Comparison of ENCODE assay signal across 8 cellular contexts in the genomic region with DNA sequence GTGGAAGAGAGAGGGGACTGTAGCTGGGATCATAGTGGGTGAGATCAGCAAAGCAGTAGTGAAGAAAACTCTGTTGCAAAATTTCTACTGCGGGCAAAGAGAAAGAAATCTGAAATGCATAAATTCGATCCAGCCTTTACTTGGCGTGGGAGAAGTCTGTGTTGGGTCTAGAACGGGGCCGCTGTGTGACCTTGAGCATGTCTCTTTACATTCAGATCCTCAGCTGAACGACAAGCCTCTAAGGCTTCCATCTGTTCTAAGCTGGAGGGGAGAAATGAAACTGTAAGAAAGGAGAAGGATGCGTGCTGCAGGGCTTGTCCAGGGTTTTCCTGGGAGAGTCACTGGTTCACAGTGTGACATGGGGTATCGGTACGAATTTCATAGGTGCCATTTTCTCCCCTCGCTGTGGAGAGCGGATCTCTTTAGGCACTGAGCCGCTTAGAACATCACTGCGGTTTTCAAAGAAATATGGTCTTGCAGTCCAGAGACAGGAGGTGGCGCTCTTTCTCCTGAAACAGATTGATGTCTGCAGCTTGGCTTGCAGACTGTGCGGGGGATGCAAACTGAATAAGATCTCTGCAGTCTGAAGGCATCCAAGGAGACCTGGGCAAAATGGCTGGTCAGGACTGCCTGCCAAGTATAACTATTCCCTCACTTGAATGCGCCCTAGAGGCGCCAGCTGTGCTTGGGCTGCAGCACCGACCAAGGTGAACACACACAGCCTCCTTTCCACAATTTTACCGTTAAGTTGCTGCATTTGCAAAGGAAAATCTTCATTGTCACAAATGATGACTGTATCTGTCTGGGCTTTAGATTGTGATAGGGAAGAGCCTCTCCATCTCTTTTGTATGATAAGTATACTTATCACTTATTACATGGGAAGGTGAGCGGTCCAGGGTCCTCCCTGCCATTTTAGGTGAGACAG.
A peak's percentile ranks its signal among the peaks of the same experiment; 100 is the strongest.
DNase-seq lines count a peak whose midpoint lies in the region; ATAC-seq lines count a peak whose summit lies in the region.

No MANE protein-coding gene starts in this region.

- no peak overlapping the region for H2BK5ac ChIP-seq in mesendoderm (ENCODE audit: low read length)

- no peaks in the 10 kb centered on the region for H3K36me3 ChIP-seq in mesendoderm (ENCODE audit: control insufficient read depth, insufficient read depth, low read length)

- WGBS in mesendoderm (ENCODE audit: extremely low coverage, insufficient coverage, low lambda C conversion rate) = no CpG with 5 or more reads among the region's 20 CpGs

- H3K27me3 ChIP-seq in mesendoderm (ENCODE audit: insufficient read depth, low read length, poor library complexity) = no peaks in the 10 kb centered on the region

- no peak overlapping the region for H2AK5ac ChIP-seq in mesendoderm (ENCODE audit: low read length)

- CTCF ChIA-PET in activated CD4-positive, alpha-beta memory T cell treated with anti-CD3 and anti-CD28 coated beads, Interleukin-2, amount 10 ng/mL, durations not matched to agents 7 days and 5 days (lab: Charles Lee) = interaction anchor here (0.6 to 13.6 kb wide), 34 partner anchors 9 to 908 kb away, joined by 3 to 272 read pairs (median 5); no protein-coding TSS in a partner anchor

- ATAC-seq in GM19023 (IDR thresholded peaks at IDR 0.05; ENCODE audit: unreplicated experiment) (peak; percentile 81), HG03558 (IDR thresholded peaks at IDR 0.05; ENCODE audit: extremely low read depth, unreplicated experiment) (peak; percentile 81)

- H3K27ac ChIP-seq in mesendoderm (ENCODE audit: low read depth, low read length) = no peak overlapping the region

- POLR2A ChIA-PET in activated CD4-positive, alpha-beta memory T cell treated with anti-CD3 and anti-CD28 coated beads, Interleukin-2, amount 10 ng/mL, durations not matched to agents 7 days and 5 days (lab: Charles Lee) = interaction anchor here (0.6 to 2.9 kb wide), 11 partner anchors 18 to 907 kb away, joined by 3 to 25 read pairs (median 4); no protein-coding TSS in a partner anchor

- peaks cover 2% of the 10 kb centered on the region for H3K27me3 Mint-ChIP-seq in activated CD4-positive, alpha-beta memory T cell treated with anti-CD3 and anti-CD28 coated beads, Interleukin-2, amount 10 ng/mL, durations not matched to agents 7 days and 5 days

- no peaks in the 10 kb centered on the region for H3K4me1 ChIP-seq in mesendoderm (ENCODE audit: control insufficient read depth, low read depth, low read length)

- H3K36me3 Mint-ChIP-seq in activated CD4-positive, alpha-beta memory T cell treated with anti-CD3 and anti-CD28 coated beads, Interleukin-2, amount 10 ng/mL, durations not matched to agents 7 days and 5 days (ENCODE audit: low read depth) = peaks cover under 1% of the 10 kb centered on the region

- H4K5ac ChIP-seq in mesendoderm (ENCODE audit: low read length) = no peak overlapping the region

- H2BK120ac ChIP-seq in mesendoderm (ENCODE audit: low read depth, low read length) = no peak overlapping the region

- no peak overlapping the region for H4K8ac ChIP-seq in mesendoderm (ENCODE audit: low read depth, low read length)

- H3K4me3 ChIP-seq in mesendoderm (ENCODE audit: low read length) = no peak overlapping the region

- peaks cover 50% of the 10 kb centered on the region for H3K4me1 Mint-ChIP-seq in activated CD4-positive, alpha-beta memory T cell treated with anti-CD3 and anti-CD28 coated beads, Interleukin-2, amount 10 ng/mL, durations not matched to agents 7 days and 5 days

- H3K4ac ChIP-seq in mesendoderm (ENCODE audit: low read depth, low read length) = no peak overlapping the region

- H3K27ac Mint-ChIP-seq in activated CD4-positive, alpha-beta memory T cell treated with anti-CD3 and anti-CD28 coated beads, Interleukin-2, amount 10 ng/mL, durations not matched to agents 7 days and 5 days = peak overlapping the region; percentile 63

- no peak overlapping the region for H3K23ac ChIP-seq in mesendoderm (ENCODE audit: low read length)

- H3K79me1 ChIP-seq in mesendoderm (ENCODE audit: low read length) = no peaks in the 10 kb centered on the region

- no peak overlapping the region for H3K56ac ChIP-seq in mesendoderm (ENCODE audit: low read length)

- H3K9me3 Mint-ChIP-seq in activated CD4-positive, alpha-beta memory T cell treated with anti-CD3 and anti-CD28 coated beads, Interleukin-2, amount 10 ng/mL, durations not matched to agents 7 days and 5 days = no peaks in the 10 kb centered on the region

- H3K79me2 ChIP-seq in mesendoderm (ENCODE audit: control insufficient read depth, insufficient read depth, low read length) = no peaks in the 10 kb centered on the region

- no peak overlapping the region for H3K4me2 ChIP-seq in mesendoderm (ENCODE audit: low read length)

- H3K9ac ChIP-seq in mesendoderm (ENCODE audit: low read length) = peak overlapping the region; percentile 4

- H3K4me3 Mint-ChIP-seq in activated CD4-positive, alpha-beta memory T cell treated with anti-CD3 and anti-CD28 coated beads, Interleukin-2, amount 10 ng/mL, durations not matched to agents 7 days and 5 days = peak overlapping the region; percentile 64

- no peak overlapping the region for H3K18ac ChIP-seq in mesendoderm (ENCODE audit: low read length)

- DNase-seq in AML-193 (lab: John Stamatoyannopoulos, UW) (peak; percentile 92 to 93), NCI-H82 (lab: John Stamatoyannopoulos, UW) (peak; percentile 95), ecto neural progenitor cell (ENCODE audit: low spot score) (peak; percentile 83), mesendoderm (peak; percentile 93)
- DNase-seq in activated CD4-positive, alpha-beta memory T cell treated with anti-CD3 and anti-CD28 coated beads, Interleukin-2, amount 10 ng/mL, durations not matched to agents 7 days and 5 days = peak; percentile 88
- peak; percentile 69 to 72 for DNase-seq in stimulated activated CD8-positive, alpha-beta memory T cell treated with anti-CD3 and anti-CD28 coated beads, Interleukin-15, amount 100 ng/mL, for 48 hours (ENCODE audit: low read depth in 2 of 2)

- no peak overlapping the region for H2BK15ac ChIP-seq in mesendoderm (replicated peaks; ENCODE audit: low read depth)
